In genomic region chr7:2959828-2960599, GRCh38 we compare ENCODE assay signal across 14 cellular contexts.
DNase-seq lines count a peak whose midpoint lies in the region; ATAC-seq and TF ChIP-seq lines count a peak whose summit lies in the region.
"Had no signal": no experiment of that assay in that cellular context is flagged by ENCODE, and none has a peak within 500 bp of the region (broad histone marks: within the 10 kb centered on the region; RNA-seq: fewer than 3 reads in every experiment).

No MANE protein-coding gene starts in this region.

- H3K4me3 Mint-ChIP-seq in IgD-negative memory B cell (no peak overlapping the region), natural killer cell (peak overlapping the region; percentile 42)

- H3K27me3 Mint-ChIP-seq in IgD-negative memory B cell (no peaks in the 10 kb centered on the region), natural killer cell (ENCODE audit: low read depth in 2 of 2) (no peaks in the 10 kb centered on the region)

- no peak for ATAC-seq in activated CD4-positive, CD25-positive, alpha-beta regulatory T cell treated with anti-CD3 and anti-CD28 coated beads, Interleukin-2, amount 50 U/mL, for 24 hours
- no peak for ATAC-seq in activated naive CD4-positive, alpha-beta T cell treated with anti-CD3 and anti-CD28 coated beads, Interleukin-2, amount 50 U/mL, for 72 hours
- peak in 1 of 3 donors; percentile 10 for ATAC-seq in natural killer cell
- ATAC-seq: gastrocnemius medialis had no signal

- TF ChIP-seq CTCF in natural killer cell (IDR thresholded peaks at IDR 0.05): no peak

- no peaks in the 10 kb centered on the region for H3K36me3 Mint-ChIP-seq in IgD-negative memory B cell
- H3K36me3 Mint-ChIP-seq in activated naive CD4-positive, alpha-beta T cell treated with anti-CD3 and anti-CD28 coated beads, Interleukin-2, amount 50 U/mL, for 72 hours: peaks cover 8 to 58% of the 10 kb centered on the region in 2 donors
- H3K36me3 Mint-ChIP-seq in natural killer cell: no peaks in the 10 kb centered on the region

- H3K4me1 Mint-ChIP-seq in IgD-negative memory B cell (peaks cover 16 to 28% (median 17%) of the 10 kb centered on the region in 3 donors), natural killer cell (peaks cover 58 to 62% of the 10 kb centered on the region in 2 donors)

- peak; percentile 6 for DNase-seq in activated CD4-positive, CD25-positive, alpha-beta regulatory T cell treated with anti-CD3 and anti-CD28 coated beads, Interleukin-2, amount 50 U/mL, for 72 hours
- no peak for DNase-seq in activated naive CD4-positive, alpha-beta T cell treated with anti-CD3 and anti-CD28 coated beads, Interleukin-2, amount 50 U/mL, for 72 hours (ENCODE audit: low spot score in 2 of 2)
- no peak for DNase-seq in natural killer cell
- DNase-seq in kidney glomerular epithelial cell (lab: John Stamatoyannopoulos, UW): no peak
- DNase-seq in SHP77 treated with DMSO at 0.1 percent for 48 hours (lab: John Stamatoyannopoulos, UW): no peak
- DNase-seq in NOMO-1 (lab: John Stamatoyannopoulos, UW; ENCODE audit: unreplicated experiment in 2 of 2): no peak
- DNase-seq: gastrocnemius medialis; MM.1S; NCI-H2081; NCI-H524; stimulated activated CD4-positive, alpha-beta T cell treated with anti-CD3 and anti-CD28 coated beads, Interleukin-12 subunit alpha, Interleukin-12 subunit beta, amount 100 ng/mL, for 4 hours; stomach had no signal

- intact Hi-C loops in natural killer cell (cut with micrococcal nuclease): no loop called here

- H3K27ac Mint-ChIP-seq in IgD-negative memory B cell (peak overlapping the region in 2 of 3 donors; percentile 46 to 57), natural killer cell (peak overlapping the region; percentile 68 to 85)
- peak overlapping the region; percentile 91 to 93 for H3K27ac Mint-ChIP-seq in activated naive CD4-positive, alpha-beta T cell treated with anti-CD3 and anti-CD28 coated beads, Interleukin-2, amount 50 U/mL, for 72 hours

- no peaks in the 10 kb centered on the region for H3K9me3 Mint-ChIP-seq in IgD-negative memory B cell
- peaks cover 0 to 6% of the 10 kb centered on the region in 2 donors for H3K9me3 Mint-ChIP-seq in activated naive CD4-positive, alpha-beta T cell treated with anti-CD3 and anti-CD28 coated beads, Interleukin-2, amount 50 U/mL, for 72 hours
- H3K9me3 Mint-ChIP-seq in natural killer cell: no peaks in the 10 kb centered on the region
